In genomic region chr11:14905104-14906033, GRCh38 we compare ENCODE assay signal across 8 cellular contexts. TPM values are rescaled to one million over a fixed set of nuclear protein-coding genes. Genes with fewer than 3 reads are reported as not detected.
DNase-seq lines count a peak whose midpoint lies in the region; ATAC-seq and TF ChIP-seq lines count a peak whose summit lies in the region.

No MANE protein-coding gene starts in this region.

- no peaks in the 10 kb centered on the region for H3K36me3 ChIP-seq in Loucy (ENCODE audit: insufficient read depth, low read length)
- H3K36me3 ChIP-seq in aorta (ENCODE audit: control insufficient read depth in 1 of 2, insufficient read depth in 2 of 2, low read length in 1 of 2), result no peaks in the 10 kb centered on the region

- H3K9me3 ChIP-seq in Loucy (ENCODE audit: insufficient read depth, low read depth, low read length), result no peaks in the 10 kb centered on the region
- no peaks in the 10 kb centered on the region for H3K9me3 ChIP-seq in aorta (ENCODE audit: control insufficient read depth, low read length)

- 10 to 12% methylated on average over 58 of the region's 58 CpGs for WGBS in aorta, 2 donors

- H3K4me3 ChIP-seq in Loucy (ENCODE audit: low read length, poor library complexity, severe bottlenecking), result peak overlapping the region; percentile 83
- peak overlapping the region; percentile 59 for H3K4me3 ChIP-seq in fibroblast of villous mesenchyme (ENCODE audit: low read depth, low read length)
- H3K4me3 ChIP-seq in aorta (ENCODE audit: low read length in 2 of 2), result peak overlapping the region; percentile 14 to 32

- no peaks in the 10 kb centered on the region for H3K9me3 Mint-ChIP-seq in progenitor cell of endocrine pancreas (ENCODE audit: low read depth)

- H3K9me2 ChIP-seq in Loucy (replicated peaks; ENCODE audit: low read depth, low read length), result no peaks in the 10 kb centered on the region

- H3K79me2 ChIP-seq in Loucy (ENCODE audit: insufficient read depth, low read length), result no peaks in the 10 kb centered on the region

- no peak overlapping the region for H3K4me3 Mint-ChIP-seq in progenitor cell of endocrine pancreas (ENCODE audit: low read depth)

- peak overlapping the region; percentile 41 for H3K27ac Mint-ChIP-seq in progenitor cell of endocrine pancreas

- TF ChIP-seq CTCF in Loucy (conservative IDR thresholded peaks at IDR 0.05; ENCODE audit: low read length) (peak; percentile 38), fibroblast of villous mesenchyme (IDR thresholded peaks at IDR 0.05; ENCODE audit: insufficient read depth, low read depth, low read length) (no peak), progenitor cell of endocrine pancreas (IDR thresholded peaks at IDR 0.05; ENCODE audit: unreplicated experiment) (no peak)

- H3K27ac ChIP-seq in aorta (ENCODE audit: low read depth in 1 of 2, low read length in 2 of 2), result no peak overlapping the region

- H3K4me1 ChIP-seq in Loucy (ENCODE audit: insufficient read depth, low read length, poor library complexity, severe bottlenecking) (peaks cover 21% of the 10 kb centered on the region), aorta (ENCODE audit: control insufficient read depth in 1 of 2, insufficient read depth in 2 of 2, low read length in 2 of 2) (no peaks in the 10 kb centered on the region)

- H3K27me3 Mint-ChIP-seq in progenitor cell of endocrine pancreas, result peaks cover 3% of the 10 kb centered on the region

- H3K4me1 Mint-ChIP-seq in progenitor cell of endocrine pancreas (ENCODE audit: low read depth), result peaks cover 4% of the 10 kb centered on the region

- no peaks in the 10 kb centered on the region for H3F3A ChIP-seq in Loucy (ENCODE audit: low read depth)

- intact Hi-C loops in aorta (cut with DNase I), result loop anchor here (2.0 to 10.0 kb wide), 6 partner anchors 77 to 953 kb away; no protein-coding TSS in a partner anchor

- H3K4me2 ChIP-seq in Loucy (ENCODE audit: low read depth, low read length, poor library complexity, severe bottlenecking), result peak overlapping the region; percentile 95

- peak; percentile 96 for DNase-seq in DMS53 (lab: John Stamatoyannopoulos, UW)
- peak; percentile 85 to 86 for DNase-seq in activated T-cell treated with anti-CD3 and anti-CD28 coated beads, Interleukin-2, amount 50 U/mL, for 48 hours
- DNase-seq in fibroblast of villous mesenchyme (ENCODE audit: low read depth), result peak; percentile 33
- no peak for DNase-seq in progenitor cell of endocrine pancreas (ENCODE audit: low spot score, unreplicated experiment)
- peak; percentile 63 to 78 for DNase-seq in aorta
- no peak for DNase-seq in NK-92 (lab: John Stamatoyannopoulos, UW; ENCODE audit: unreplicated experiment)

- ATAC-seq in GM21619 (IDR thresholded peaks at IDR 0.05; ENCODE audit: unreplicated experiment) (peak; percentile 51), aorta (ENCODE audit: low FRiP score) (peak; percentile 70)

- no peaks in the 10 kb centered on the region for H3K36me3 Mint-ChIP-seq in progenitor cell of endocrine pancreas (ENCODE audit: insufficient read depth)

- H3K27me3 ChIP-seq in Loucy (ENCODE audit: insufficient read depth, low read length, poor library complexity, severe bottlenecking) (no peaks in the 10 kb centered on the region), aorta (ENCODE audit: control insufficient read depth in 1 of 2, insufficient read depth in 2 of 2, low read length in 1 of 2) (no peaks in the 10 kb centered on the region)

- H2AFZ ChIP-seq in Loucy (ENCODE audit: low read length), result peak overlapping the region; percentile 99

- no peaks in the 10 kb centered on the region for H4K20me1 ChIP-seq in Loucy (ENCODE audit: insufficient read depth, low read length, poor library complexity, severe bottlenecking)

- peak overlapping the region; percentile 76 for H3K9ac ChIP-seq in Loucy (ENCODE audit: low read depth, low read length, poor library complexity, severe bottlenecking)

RNA-seq across cellular contexts. Expression of gene CYP2R1, which starts 13.3 kb away (rescaled TPM):
- total RNA-seq in fibroblast of villous mesenchyme (6.8 and 6.9 TPM in 2 replicates), progenitor cell of endocrine pancreas (13.4 and 14.9 TPM in 2 replicates), aorta (10 to 100 TPM; 23.1 to 26.2 TPM)
- polyA plus RNA-seq in aorta, result 10 to 100 TPM; 13.3 to 43.4 TPM

Comparison
In these comparisons a context has a peak if more than half of its experiments do, and no peak if none do; other contexts are left out.
1. DNase-seq: peak in DMS53 (single experiment), activated T-cell treated with anti-CD3 and anti-CD28 coated beads, Interleukin-2, amount 50 U/mL, for 48 hours (2 of 2), fibroblast of villous mesenchyme (single experiment) and aorta (2 of 2); none in progenitor cell of endocrine pancreas (single experiment) and NK-92 (single experiment).
2. H3K4me3 ChIP-seq: peak in every context shown above with its lines; median percentile 83 in Loucy; 59 in fibroblast of villous mesenchyme; 23 in aorta.